8 cellular contexts compared by ENCODE assay signal in genomic region chr11:73321342-73322110, GRCh38. TPM values are rescaled to one million over a fixed set of nuclear protein-coding genes. Genes with fewer than 3 reads are reported as not detected.
A peak's percentile ranks its signal among the peaks of the same experiment; 100 is the strongest.
DNase-seq lines count a peak whose midpoint lies in the region; ATAC-seq and TF ChIP-seq lines count a peak whose summit lies in the region.

No MANE protein-coding gene starts in this region.

- H3K27me3 ChIP-seq in Panc1 (ENCODE audit: control insufficient read depth, insufficient read depth, low read length) (no peaks in the 10 kb centered on the region), psoas muscle (ENCODE audit: insufficient read depth in 3 of 3, low read length in 2 of 3) (no peaks in the 10 kb centered on the region), HAP-1 (ENCODE audit: low read depth) (no peaks in the 10 kb centered on the region)

- H3K9me3 ChIP-seq in Panc1 (ENCODE audit: control insufficient read depth, insufficient read depth, low read depth, low read length) (no peaks in the 10 kb centered on the region), psoas muscle (no peaks in the 10 kb centered on the region), HAP-1 (no peaks in the 10 kb centered on the region)

- intact Hi-C loops in Panc1 (cut with micrococcal nuclease; ENCODE audit: unreplicated experiment) (no loop called here), psoas muscle (cut with DNase I) (no loop called here)

- no peak for ATAC-seq in Panc1
- peak in 2 of 4 donors; percentile 11 to 46 for ATAC-seq in psoas muscle

- no peaks in the 10 kb centered on the region for H3K36me3 ChIP-seq in Panc1 (ENCODE audit: control insufficient read depth, insufficient read depth, low read length)
- H3K36me3 ChIP-seq in psoas muscle (ENCODE audit: insufficient read depth in 1 of 2, low read depth in 1 of 2), result no peaks in the 10 kb centered on the region
- no peaks in the 10 kb centered on the region; the same call in 1 of the 2 replicates for H3K36me3 ChIP-seq in HAP-1 (replicated peaks)

- CTCF ChIA-PET in Panc1 (lab: Charles Lee), result no interaction called here

- WGBS in psoas muscle, 3 donors, result 60 to 62% (median 60%) methylated on average over 11 of the region's 11 CpGs

- no peak for TF ChIP-seq CTCF in Panc1 (IDR thresholded peaks at IDR 0.05)
- TF ChIP-seq CTCF in fibroblast of villous mesenchyme (IDR thresholded peaks at IDR 0.05; ENCODE audit: insufficient read depth, low read depth, low read length), result no peak
- no peak for TF ChIP-seq CTCF in psoas muscle (IDR thresholded peaks at IDR 0.05)

- peaks cover 29% of the 10 kb centered on the region for H3K4me1 ChIP-seq in Panc1 (ENCODE audit: control insufficient read depth, insufficient read depth, low read length)
- H3K4me1 ChIP-seq in psoas muscle, result peaks cover 19% of the 10 kb centered on the region
- peaks cover 8% of the 10 kb centered on the region for H3K4me1 ChIP-seq in HAP-1

- BruUV-seq in Panc1 (replicated peaks; lab: Mats Ljungman, UMichigan), result no TSS peak

- POLR2A ChIA-PET in Panc1 (lab: Charles Lee), result no interaction called here

- H3K4me3 ChIP-seq in Panc1 (ENCODE audit: low read depth in 2 of 2, low read length in 2 of 2), result no peak overlapping the region
- no peak overlapping the region for H3K4me3 ChIP-seq in fibroblast of villous mesenchyme (ENCODE audit: low read depth, low read length)
- H3K4me3 ChIP-seq in psoas muscle, result no peak overlapping the region
- H3K4me3 ChIP-seq in HAP-1, result no peak overlapping the region

- H3K27ac ChIP-seq in Panc1 (ENCODE audit: low read length) (peak overlapping the region; percentile 15; the same call in 1 of the 2 replicates), psoas muscle (peak overlapping the region; percentile 53)

- DNase-seq in EH (ENCODE audit: low read depth) (peak; percentile 91), Panc1 (ENCODE audit: low read depth, low spot score) (no peak), fibroblast of villous mesenchyme (ENCODE audit: low read depth) (peak; percentile 95), psoas muscle (peak; percentile 55 to 77), LoVo (ENCODE audit: low spot score) (no peak), NCI-H446 treated with DMSO at 0.1 percent for 48 hours (lab: John Stamatoyannopoulos, UW) (no peak), HAP-1 (ENCODE audit: low spot score in 2 of 2) (no peak)
- no peak for DNase-seq in stimulated activated CD4-positive, alpha-beta T cell treated with anti-CD3 and anti-CD28 coated beads, Interleukin-1b, Interleukin-23, amount 100 ng/mL, for 48 hours

- in situ Hi-C loops in Panc1 (cut with HindIII; ENCODE audit: low pct_unique_long_range_greater_than_20kb, low sequenced_read_pairs), result no loop called here
- in situ Hi-C loops in HAP-1 (cut with MboI; ENCODE audit: low sequenced_read_pairs), result no loop called here

RNA-seq across cellular contexts. Expression of gene ARHGEF17, which starts 13.4 kb away (rescaled TPM):
- total RNA-seq in Panc1 (2021; ENCODE audit: unreplicated experiment) (43.2 TPM), fibroblast of villous mesenchyme (71.2 and 78.3 TPM in 2 replicates), psoas muscle (10 to 100 TPM; 10.8 to 38.4 (median 15.5) TPM)
- 52.5 TPM for polyA plus RNA-seq in Panc1 (2012; ENCODE audit: insufficient read length)
- polyA plus RNA-seq in psoas muscle, result 1 to 10 TPM; 5.7 to 7.9 (median 6.9) TPM

RNA-seq across cellular contexts. Expression of gene P2RY6, which starts 49.4 kb away (rescaled TPM):
- total RNA-seq in Panc1 (2021; ENCODE audit: unreplicated experiment), result 0.59 TPM
- polyA plus RNA-seq in Panc1 (2012; ENCODE audit: insufficient read length), result 0.45 TPM
- total RNA-seq in fibroblast of villous mesenchyme, result 0.32 TPM in 1 of 2 replicates, not detected in the other
- total RNA-seq in psoas muscle, result 1 to 10 TPM in 3 of 4 donors, under 1 TPM in 1; 0.96 to 2.5 (median 1.5) TPM
- polyA plus RNA-seq in psoas muscle, result 1 to 10 TPM in 2 of 3 donors, under 1 TPM in 1; 0.59 to 1.6 (median 1.2) TPM

RNA-seq across cellular contexts. Expression of gene RELT, which starts 54.7 kb away (rescaled TPM):
- total RNA-seq in Panc1 (2021; ENCODE audit: unreplicated experiment), result 11.3 TPM
- 5.9 TPM for polyA plus RNA-seq in Panc1 (2012; ENCODE audit: insufficient read length)
- 3.5 and 4.2 TPM in 2 replicates for total RNA-seq in fibroblast of villous mesenchyme
- 10 to 100 TPM in 3 of 4 donors, 1 to 10 TPM in 1; 9.0 to 33.0 (median 17.2) TPM for total RNA-seq in psoas muscle
- 10 to 100 TPM in 2 of 3 donors, 1 to 10 TPM in 1; 4.9 to 15.8 (median 15.5) TPM for polyA plus RNA-seq in psoas muscle

Comparison
In these comparisons a context has a peak if more than half of its experiments do, and no peak if none do; other contexts are left out.
1. DNase-seq: peak in EH (single experiment), fibroblast of villous mesenchyme (single experiment) and psoas muscle (2 of 2); none in Panc1 (single experiment), stimulated activated CD4-positive, alpha-beta T cell treated with anti-CD3 and anti-CD28 coated beads, Interleukin-1b, Interleukin-23, amount 100 ng/mL, for 48 hours (single experiment), LoVo (single experiment), NCI-H446 treated with DMSO at 0.1 percent for 48 hours (single experiment) and HAP-1 (0 of 2).